In genomic region chr6:13676551-13677156, GRCh38 we compare ENCODE assay signal across 22 cellular contexts.
"Had no signal": no experiment of that assay in that cellular context is flagged by ENCODE, and none has a peak within 500 bp of the region (broad histone marks: within the 10 kb centered on the region; RNA-seq: fewer than 3 reads in every experiment).

No MANE protein-coding gene starts in this region.

- H3K27me3 ChIP-seq: SJSA1 had no signal

- H3K9me3 ChIP-seq: SJSA1 had no signal

- ATAC-seq: HepG2 had no signal

- DNase-seq: IMR-90, Kasumi-1, MM.1S, NCI-H1105, NCI-H1417, NCI-H146, NCI-H1694 treated with DMSO at 0.1 percent for 48 hours, NCI-H1930, NCI-H2081, NCI-H2107, NCI-H2227 treated with DMSO at 0.1 percent for 48 hours, NCI-H524, NCI-H69, NCI-H774, Right ventricle myocardium superior, RPMI8226, SIG-M5 had no signal

- FAIRE-seq: HepG2, RCC 7860 had no signal

- H3K27ac ChIP-seq: KMS-11, SJSA1, SK-N-MC had no signal

- H3K4me1 ChIP-seq: SJSA1 had no signal

- H3K4me3 ChIP-seq: SJSA1, SK-N-MC had no signal
